Comparison of ENCODE assay signal across 27 cellular contexts in genomic region chr4:78040431-78040830, GRCh38. TPM values are rescaled to one million over a fixed set of nuclear protein-coding genes. Genes with fewer than 3 reads are reported as not detected.
"Had no signal": no experiment of that assay in that cellular context is flagged by ENCODE, and none has a peak within 500 bp of the region (broad histone marks: within the 10 kb centered on the region; RNA-seq: fewer than 3 reads in every experiment).

No MANE protein-coding gene starts in this region.

- DNase-seq: activated B cell treated with CpG ODN at 0.5 μM for 24 hours; activated CD4-positive, alpha-beta memory T cell treated with anti-CD3 and anti-CD28 coated beads for 36 hours; activated CD4-positive, alpha-beta T cell treated with anti-CD3 and anti-CD28 coated beads for 36 hours; activated effector memory CD4-positive, alpha-beta T cell treated with Interleukin-2 at 50 U/mL for 16 hours; activated naive CD4-positive, alpha-beta T cell treated with anti-CD3 and anti-CD28 coated beads for 36 hours; activated T-cell treated with anti-CD3 and anti-CD28 coated beads, Interleukin-2, amount 50 U/mL, for 48 hours; body of pancreas; central memory CD4-positive, alpha-beta T cell; effector memory CD4-positive, alpha-beta T cell; esophagus squamous epithelium; glutamatergic neuron; immature natural killer cell; kidney glomerular epithelial cell; left lung; midbrain; natural killer cell; retina; stimulated activated CD4-positive, alpha-beta T cell treated with anti-CD3 and anti-CD28 coated beads, Interleukin-4, amount 100 ng/mL, for 24 hours; stimulated activated naive CD8-positive, alpha-beta T cell treated with anti-CD3 and anti-CD28 coated beads, Interleukin-15, Interleukin-2, amounts not matched to agents 100 U/mL and 50 U/mL, for 24 hours; T1000; thyroid gland; upper lobe of right lung had no signal

- H3K79me2 ChIP-seq: hepatocyte had no signal

- H3K4me3 ChIP-seq: body of pancreas, esophagus squamous epithelium, hepatocyte, left lung, thyroid gland, upper lobe of right lung had no signal

- H3K27ac ChIP-seq: body of pancreas, esophagus squamous epithelium, hepatocyte, left lung, thyroid gland, upper lobe of right lung had no signal

- H3K27me3 ChIP-seq: body of pancreas, esophagus squamous epithelium, hepatocyte, left lung, thyroid gland, upper lobe of right lung had no signal

- H3K9me3 Mint-ChIP-seq: activated B cell treated with CpG ODN at 0.5 μM for 24 hours; activated CD4-positive, alpha-beta memory T cell treated with anti-CD3 and anti-CD28 coated beads for 36 hours; activated naive CD4-positive, alpha-beta T cell treated with anti-CD3 and anti-CD28 coated beads for 36 hours; natural killer cell; T-helper 1 cell treated with Interleukin-12 subunit alpha and Interleukin-12 subunit beta and Interleukin-4 antibody, amounts not matched to agents 30 μg/mL and 1 μg/mL, for 36 hours had no signal

- H3K27ac Mint-ChIP-seq: activated B cell treated with CpG ODN at 0.5 μM for 24 hours; activated CD4-positive, alpha-beta memory T cell treated with anti-CD3 and anti-CD28 coated beads for 36 hours; activated CD4-positive, alpha-beta T cell treated with anti-CD3 and anti-CD28 coated beads for 36 hours; activated naive CD4-positive, alpha-beta T cell treated with anti-CD3 and anti-CD28 coated beads for 36 hours; immature natural killer cell; natural killer cell; progenitor cell of endocrine pancreas; T-helper 1 cell treated with Interleukin-12 subunit alpha and Interleukin-12 subunit beta and Interleukin-4 antibody, amounts not matched to agents 30 μg/mL and 1 μg/mL, for 36 hours had no signal

- H3K9me3 ChIP-seq: body of pancreas, esophagus squamous epithelium, left lung, thyroid gland, upper lobe of right lung had no signal

- H3K27me3 Mint-ChIP-seq: activated CD4-positive, alpha-beta memory T cell treated with anti-CD3 and anti-CD28 coated beads for 36 hours had no signal

- H3K4me2 ChIP-seq: hepatocyte had no signal

- H3K4me1 Mint-ChIP-seq: activated B cell treated with CpG ODN at 0.5 μM for 24 hours; activated CD4-positive, alpha-beta T cell treated with anti-CD3 and anti-CD28 coated beads for 36 hours; immature natural killer cell; natural killer cell had no signal

- H2AFZ ChIP-seq: hepatocyte had no signal

- FAIRE-seq: colon, endothelial cell of umbilical vein had no signal

- H3K4me3 Mint-ChIP-seq: activated B cell treated with CpG ODN at 0.5 μM for 24 hours; activated CD4-positive, alpha-beta memory T cell treated with anti-CD3 and anti-CD28 coated beads for 36 hours; activated CD4-positive, alpha-beta T cell treated with anti-CD3 and anti-CD28 coated beads for 36 hours; activated naive CD4-positive, alpha-beta T cell treated with anti-CD3 and anti-CD28 coated beads for 36 hours; immature natural killer cell; natural killer cell; T-helper 1 cell treated with Interleukin-12 subunit alpha and Interleukin-12 subunit beta and Interleukin-4 antibody, amounts not matched to agents 30 μg/mL and 1 μg/mL, for 36 hours had no signal

- ATAC-seq: activated CD4-positive, alpha-beta T cell treated with anti-CD3 and anti-CD28 coated beads for 36 hours; body of pancreas; left lung; natural killer cell; stimulated activated naive CD8-positive, alpha-beta T cell treated with anti-CD3 and anti-CD28 coated beads, Interleukin-15, Interleukin-2, amounts not matched to agents 100 U/mL and 50 U/mL, for 24 hours; upper lobe of right lung had no signal

- H3K36me3 ChIP-seq: esophagus squamous epithelium, left lung, thyroid gland, upper lobe of right lung had no signal

- H3K4me1 ChIP-seq: body of pancreas, esophagus squamous epithelium, left lung, thyroid gland, upper lobe of right lung had no signal

- H3K36me3 Mint-ChIP-seq: activated CD4-positive, alpha-beta memory T cell treated with anti-CD3 and anti-CD28 coated beads for 36 hours; immature natural killer cell; natural killer cell had no signal

RNA-seq across cellular contexts. Expression of gene FRAS1, which starts 16.7 kb away (rescaled TPM):
- total RNA-seq: activated B cell treated with CpG ODN at 0.5 μM for 24 hours; activated CD4-positive, alpha-beta memory T cell treated with anti-CD3 and anti-CD28 coated beads for 36 hours; activated naive CD4-positive, alpha-beta T cell treated with anti-CD3 and anti-CD28 coated beads for 36 hours had no signal
- polyA plus RNA-seq: immature natural killer cell had no signal
